ENCODE assay signal across 13 cellular contexts in the genomic region with DNA sequence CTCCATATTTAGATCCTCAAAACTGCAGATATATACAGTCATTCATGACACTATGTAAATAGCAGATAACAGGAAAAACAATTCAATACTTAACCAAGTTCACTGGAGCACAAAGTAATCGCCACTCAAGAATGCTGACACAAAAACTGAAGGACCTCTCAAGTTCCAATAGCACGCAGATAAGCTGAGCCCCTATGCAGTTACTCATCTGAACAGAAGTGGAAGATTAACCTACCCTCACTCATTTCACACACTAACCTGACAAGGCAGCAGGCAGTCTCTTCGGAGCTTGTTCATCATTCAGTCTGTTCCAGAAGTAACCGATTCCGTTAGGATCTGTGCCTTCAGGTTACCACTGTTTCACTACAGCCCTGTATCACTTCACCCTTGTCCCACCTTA. TPM values are rescaled to one million over a fixed set of nuclear protein-coding genes. Genes with fewer than 3 reads are reported as not detected.
A peak's percentile ranks its signal among the peaks of the same experiment; 100 is the strongest.
DNase-seq lines count a peak whose midpoint lies in the region; ATAC-seq, FAIRE-seq and TF ChIP-seq lines count a peak whose summit lies in the region.
"Had no signal": no experiment of that assay in that cellular context is flagged by ENCODE, and none has a peak within 500 bp of the region (broad histone marks: within the 10 kb centered on the region; RNA-seq: fewer than 3 reads in every experiment).

No MANE protein-coding gene starts in this region.

- no peak for TF ChIP-seq POLR2A in K562 (conservative IDR thresholded peaks at IDR 0.05)

- POLR2A ChIA-PET in K562 (lab: Yijun Ruan, JAX) = interaction anchor here (1.0 to 1.4 kb wide), 5 partner anchors 15 to 29 kb away, joined by 3 to 6 read pairs (median 3); no protein-coding TSS in a partner anchor

- H3K27ac ChIP-seq in K562 (ENCODE audit: extremely low read depth, low read depth, low read length) = peak overlapping the region; percentile 50
- peak overlapping the region in 1 of 2 donors; percentile 67 for H3K27ac ChIP-seq in lung (ENCODE audit: low read depth in 1 of 2, low read length in 1 of 2)
- H3K27ac ChIP-seq in upper lobe of right lung = peak overlapping the region; percentile 14
- H3K27ac ChIP-seq: right atrium auricular region had no signal

- H3K9me3 ChIP-seq in K562 (replicated peaks; ENCODE audit: control insufficient read depth, insufficient read depth, low read depth, low read length) = no peaks in the 10 kb centered on the region
- H3K9me3 ChIP-seq in lung (ENCODE audit: control insufficient read depth in 2 of 2, insufficient read depth in 1 of 2, low read length in 1 of 2) = no peaks in the 10 kb centered on the region
- no peaks in the 10 kb centered on the region for H3K9me3 ChIP-seq in upper lobe of right lung
- H3K9me3 ChIP-seq: right atrium auricular region had no signal

- WGBS in K562 (ENCODE audit: insufficient coverage, low coverage, missing lambda C conversion rate) = 55% methylated on average over 5 of the region's 5 CpGs
- 66 to 91% methylated on average over 5 of the region's 5 CpGs for WGBS in lung, 2 donors

- intact Hi-C loops in K562 (cut with micrococcal nuclease) (no loop called here), upper lobe of right lung (cut with DNase I) (no loop called here)

- TF ChIP-seq EP300 in K562 (IDR thresholded peaks at IDR 0.05; ENCODE audit: low read length) = no peak

- CTCF ChIA-PET in K562 (lab: Yijun Ruan, JAX; ENCODE audit: low intra/inter-chr PET ratio) = no interaction called here

- H3K4me1 ChIP-seq in K562 (replicated peaks in 1 of 2; ENCODE audit: control insufficient read depth in 2 of 2, insufficient read depth in 2 of 2, low read length in 2 of 2) (peaks cover 3 to 30% of the 10 kb centered on the region in 2 experiments; a peak in 3 of 5 replicates), lung (ENCODE audit: control insufficient read depth in 2 of 2, insufficient read depth in 2 of 2, low read length in 2 of 2) (peaks cover 0 to 18% of the 10 kb centered on the region in 2 donors), upper lobe of right lung (peaks cover 45% of the 10 kb centered on the region)

- H3K27ac Mint-ChIP-seq in activated naive CD4-positive, alpha-beta T cell treated with anti-CD3 and anti-CD28 coated beads, Interleukin-2, amount 50 U/mL, for 24 hours = peak overlapping the region; percentile 1

- H3K27me3 ChIP-seq in K562 (ENCODE audit: control insufficient read depth in 2 of 2, insufficient read depth in 2 of 2, low read length in 2 of 2) = no peaks in the 10 kb centered on the region
- no peaks in the 10 kb centered on the region for H3K27me3 ChIP-seq in lung (ENCODE audit: control insufficient read depth, insufficient read depth)
- H3K27me3 ChIP-seq in upper lobe of right lung = no peaks in the 10 kb centered on the region
- H3K27me3 ChIP-seq: right atrium auricular region had no signal

- H3K9me1 ChIP-seq in K562 (ENCODE audit: control insufficient read depth, insufficient read depth, low read length) = no peaks in the 10 kb centered on the region

- peaks cover 75% of the 10 kb centered on the region for H3K79me2 ChIP-seq in K562 (ENCODE audit: control insufficient read depth, insufficient read depth, low read length)

- H3K36me3 ChIP-seq in K562 (ENCODE audit: control insufficient read depth, insufficient read depth, low read length) (peaks cover 62% of the 10 kb centered on the region), lung (ENCODE audit: control insufficient read depth in 2 of 2, insufficient read depth in 2 of 2, low read length in 2 of 2) (peaks cover 11 to 20% of the 10 kb centered on the region in 2 donors), upper lobe of right lung (peaks cover 57% of the 10 kb centered on the region)

- peak overlapping the region; percentile 4; the same call in 1 of the 2 replicates for H3K4me2 ChIP-seq in K562 (ENCODE audit: insufficient read depth, low read length)

- H3K4me3 Mint-ChIP-seq in activated naive CD4-positive, alpha-beta T cell treated with anti-CD3 and anti-CD28 coated beads, Interleukin-2, amount 50 U/mL, for 24 hours = no peak overlapping the region

- no peak overlapping the region for H2AFZ ChIP-seq in K562 (ENCODE audit: low read depth, low read length)

- ATAC-seq in K562 (peak; percentile 11; the same call in 1 of the 3 replicates), lung (ENCODE audit: insufficient read depth, low FRiP score) (peak; percentile 19), upper lobe of right lung (peak; percentile 39), HG03045 (IDR thresholded peaks at IDR 0.05; ENCODE audit: unreplicated experiment) (no peak)

- DNase-seq in activated naive CD4-positive, alpha-beta T cell (lab: John Stamatoyannopoulos, UW) = no peak
- DNase-seq in K562 (ENCODE audit: extremely low read depth in 1 of 4, low spot score in 3 of 4) (peak in 1 of 4 experiments; percentile 24), lung (ENCODE audit: low spot score) (no peak), upper lobe of right lung (no peak), NCI-H2081 treated with DMSO at 0.1 percent for 48 hours (lab: John Stamatoyannopoulos, UW) (no peak), DMS 273 (lab: John Stamatoyannopoulos, UW; ENCODE audit: unreplicated experiment) (no peak)
- DNase-seq: activated naive CD4-positive, alpha-beta T cell treated with Interleukin-2 at 50 U/mL for 16 hours; NCI-H146; NCI-H345; SHP77 had no signal

- no peak for FAIRE-seq in K562 (lab: Jason Lieb, UNC)

- H3K4me3 ChIP-seq in K562 (no peak overlapping the region), lung (no peak overlapping the region), upper lobe of right lung (no peak overlapping the region)
- H3K4me3 ChIP-seq: right atrium auricular region had no signal

- no peaks in the 10 kb centered on the region for H3K9me3 Mint-ChIP-seq in activated naive CD4-positive, alpha-beta T cell treated with anti-CD3 and anti-CD28 coated beads, Interleukin-2, amount 50 U/mL, for 24 hours

- H4K20me1 ChIP-seq in K562 (replicated peaks; ENCODE audit: control insufficient read depth, insufficient read depth, low read length) = no peaks in the 10 kb centered on the region; the same call in 1 of the 2 replicates

- in situ Hi-C loops in K562 (cut with MboI) = no loop called here

- no peak for TF ChIP-seq RAD21 in K562 (CRISPR knock-in tag; conservative IDR thresholded peaks at IDR 0.05 in 1 of 2, IDR thresholded peaks at IDR 0.05 in 1 of 2)

- TF ChIP-seq CTCF in K562 (IDR thresholded peaks at IDR 0.05 in 2 of 3, conservative IDR thresholded peaks at IDR 0.05 in 1 of 3; ENCODE audit: insufficient read depth in 2 of 3, low read depth in 1 of 3, low read length in 3 of 3) (no peak), lung (IDR thresholded peaks at IDR 0.05; ENCODE audit: control extremely low read depth, extremely low read depth) (no peak), upper lobe of right lung (IDR thresholded peaks at IDR 0.05) (no peak)

- no TSS peak for BruUV-seq in K562 (replicated peaks; lab: Mats Ljungman, UMichigan)

- H3K27me3 Mint-ChIP-seq in activated naive CD4-positive, alpha-beta T cell treated with anti-CD3 and anti-CD28 coated beads, Interleukin-2, amount 50 U/mL, for 24 hours = no peaks in the 10 kb centered on the region

- H3K36me3 Mint-ChIP-seq in activated naive CD4-positive, alpha-beta T cell treated with anti-CD3 and anti-CD28 coated beads, Interleukin-2, amount 50 U/mL, for 24 hours = peaks cover 21% of the 10 kb centered on the region

- H3K9ac ChIP-seq in K562 (ENCODE audit: insufficient read depth in 1 of 2, low read depth in 2 of 2, low read length in 2 of 2) = no peak overlapping the region

- peaks cover 69% of the 10 kb centered on the region for H3K4me1 Mint-ChIP-seq in activated naive CD4-positive, alpha-beta T cell treated with anti-CD3 and anti-CD28 coated beads, Interleukin-2, amount 50 U/mL, for 24 hours

TF ChIP-seq in K562, 482 proteins besides CTCF, POLR2A, EP300 and RAD21:
- TF ChIP-seq CHD2 (IDR thresholded peaks at IDR 0.05; ENCODE audit: low read depth, low read length) (no peak), FOXA3 (CRISPR knock-in tag; conservative IDR thresholded peaks at IDR 0.05 in 1 of 2, IDR thresholded peaks at IDR 0.05 in 1 of 2) (peak; percentile 31 to 43; a peak in 2 of 4 replicates), PTTG1 (tag; IDR thresholded peaks at IDR 0.05; ENCODE audit: low read depth) (no peak)
- TF ChIP-seq, protein P1, sequence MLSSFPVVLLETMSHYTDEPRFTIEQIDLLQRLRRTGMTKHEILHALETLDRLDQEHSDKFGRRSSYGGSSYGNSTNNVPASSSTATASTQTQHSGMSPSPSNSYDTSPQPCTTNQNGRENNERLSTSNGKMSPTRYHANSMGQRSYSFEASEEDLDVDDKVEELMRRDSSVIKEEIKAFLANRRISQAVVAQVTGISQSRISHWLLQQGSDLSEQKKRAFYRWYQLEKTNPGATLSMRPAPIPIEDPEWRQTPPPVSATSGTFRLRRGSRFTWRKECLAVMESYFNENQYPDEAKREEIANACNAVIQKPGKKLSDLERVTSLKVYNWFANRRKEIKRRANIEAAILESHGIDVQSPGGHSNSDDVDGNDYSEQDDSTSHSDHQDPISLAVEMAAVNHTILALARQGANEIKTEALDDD (IDR thresholded peaks at IDR 0.05) = peak; percentile 59; the same call in 1 of the 2 replicates

RNA-seq across cellular contexts. Expression of a gene that starts 6.0 kb away (rescaled TPM):
- 122 and 381 TPM in 2 replicates for total RNA-seq in K562 (2011; cell fraction: chromatin; rRNA removed; ENCODE audit: low replicate concordance)
- 40.2 and 76.2 TPM in 2 replicates for total RNA-seq in K562 (2011; cell fraction: nucleolus; rRNA removed)
- 95.5 and 139 TPM in 2 replicates for total RNA-seq in K562 (2011; cell fraction: nucleoplasm; rRNA removed)
- total RNA-seq in K562 (2014; rRNA removed) (12.9 and 18.6 TPM in 2 replicates), K562 (2014; rRNA removed; fragmentation: Illumina TruSeq; extraction: Trizol) (34.2 and 39.6 TPM in 2 replicates), K562 (2015; rRNA removed; fragmentation: Illumina TruSeq; extraction: Trizol) (24.0 and 25.1 TPM in 2 replicates), K562 (2021) (39.8 TPM in 2 replicates), lung (100 to 1,000 TPM in 1 of 2 donors, 10 to 100 TPM in 1; 49.6 to 175 TPM), upper lobe of right lung (72.5 TPM)
- polyA plus RNA-seq in K562 (2011; rRNA removed) (23.7 and 25.4 TPM in 2 replicates), K562 (2014; fragmentation: Illumina TruSeq; extraction: Trizol) (13.4 and 17.3 TPM in 2 replicates), K562 (2014; fragmentation: Nextera tagmentation; extraction: Ambion mirVana) (10 to 100 TPM in 1 of 2 experiments, 1 to 10 TPM in 1; 5.2 to 11.3 TPM), K562 (2014; rRNA removed) (7.7 and 8.9 TPM in 2 replicates), lung (1 to 10 TPM; 5.5 to 5.9 TPM)
- 8.3 and 13.5 TPM in 2 replicates for polyA plus RNA-seq in K562 (2011; cell fraction: cytosol; rRNA removed)
- 21.2 and 23.2 TPM in 2 replicates for polyA plus RNA-seq in K562 (2011; cell fraction: nucleus; rRNA removed)
- polyA plus RNA-seq in K562 (2012) = 5.8 and 15.1 TPM in 2 replicates
- 140 and 161 TPM in 2 replicates for polyA minus RNA-seq in K562 (2011; rRNA and poly(A)+ RNA removed)
- polyA minus RNA-seq in K562 (2011; cell fraction: cytosol; rRNA and poly(A)+ RNA removed) = 43.3 and 44.0 TPM in 2 replicates
- 48.1 and 120 TPM in 2 replicates for polyA minus RNA-seq in K562 (2011; cell fraction: nucleus; rRNA and poly(A)+ RNA removed)
